ENCODE assay signal across 8 cellular contexts in the genomic region with DNA sequence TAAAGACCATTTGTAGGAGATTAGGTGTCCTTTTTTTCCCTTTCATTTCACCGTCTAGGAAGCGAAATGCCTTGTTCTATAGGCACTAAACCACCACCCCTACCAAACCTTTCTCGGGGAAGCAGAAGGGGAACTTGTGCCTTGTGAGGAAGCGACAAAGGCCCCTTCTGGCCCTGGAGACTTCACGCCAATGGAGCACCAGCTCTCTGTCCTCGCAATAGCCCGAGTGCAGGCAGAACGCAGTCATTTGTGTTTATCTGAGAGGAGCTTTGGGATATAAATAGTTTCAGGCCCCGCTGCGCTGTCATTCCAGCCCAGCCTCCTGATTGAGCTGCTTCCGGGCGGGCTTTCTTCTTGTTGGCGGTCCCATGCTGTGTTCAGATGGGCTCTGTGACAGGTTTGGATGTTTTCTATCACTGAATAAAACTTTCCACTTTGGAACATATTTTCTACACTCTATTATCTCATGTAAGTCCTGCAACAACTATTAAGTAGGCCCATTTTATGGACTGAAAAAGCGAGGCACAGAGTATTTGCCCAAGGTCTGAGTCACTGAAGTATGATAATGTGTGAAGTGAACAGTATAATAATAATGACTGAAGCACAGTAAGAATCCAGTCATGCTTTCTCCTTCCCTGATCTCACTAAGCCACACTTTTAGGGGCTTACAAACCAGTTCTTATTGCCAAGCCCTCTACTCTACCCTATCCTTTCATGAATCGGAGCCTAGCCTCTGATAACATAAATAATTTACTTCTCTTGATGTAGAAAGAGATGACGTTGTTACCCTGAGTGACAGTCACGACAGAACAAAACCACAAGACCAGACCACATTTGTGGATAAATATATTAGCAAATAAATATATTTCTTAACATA. TPM values are rescaled to one million over a fixed set of nuclear protein-coding genes. Genes with fewer than 3 reads are reported as not detected.
A peak's percentile ranks its signal among the peaks of the same experiment; 100 is the strongest.
DNase-seq lines count a peak whose midpoint lies in the region; ATAC-seq and TF ChIP-seq lines count a peak whose summit lies in the region.

No MANE protein-coding gene starts in this region.

- no peaks in the 10 kb centered on the region for H3K27me3 Mint-ChIP-seq in activated CD4-positive, alpha-beta memory T cell treated with anti-CD3 and anti-CD28 coated beads, Interleukin-2, amount 10 ng/mL, durations not matched to agents 7 days and 5 days
- peaks cover 3% of the 10 kb centered on the region for H3K27me3 Mint-ChIP-seq in nephron (ENCODE audit: low read depth)

- peaks cover 35% of the 10 kb centered on the region for H3K36me3 Mint-ChIP-seq in activated CD4-positive, alpha-beta memory T cell treated with anti-CD3 and anti-CD28 coated beads, Interleukin-2, amount 10 ng/mL, durations not matched to agents 7 days and 5 days (ENCODE audit: low read depth)
- H3K36me3 Mint-ChIP-seq in nephron (ENCODE audit: low read depth), result peaks cover 27% of the 10 kb centered on the region

- DNase-seq in EL (peak; percentile 30), KBM-7 (peak; percentile 71), fibroblast of gingiva (ENCODE audit: low read depth) (peak; percentile 21), HuH-7 (ENCODE audit: low spot score) (no peak)
- DNase-seq in activated CD4-positive, alpha-beta memory T cell treated with anti-CD3 and anti-CD28 coated beads, Interleukin-2, amount 10 ng/mL, durations not matched to agents 7 days and 5 days, result peak; percentile 31

- POLR2A ChIA-PET in activated CD4-positive, alpha-beta memory T cell treated with anti-CD3 and anti-CD28 coated beads, Interleukin-2, amount 10 ng/mL, durations not matched to agents 7 days and 5 days (lab: Charles Lee), result interaction anchor here (0.8 to 10.7 kb wide), 17 partner anchors 10 to 346 kb away, joined by 3 to 882 read pairs (median 10); partner anchors contain the start of genes MKS1, RNF43, SRSF1 and TSPOAP1

- no peaks in the 10 kb centered on the region for H3K9me3 Mint-ChIP-seq in activated CD4-positive, alpha-beta memory T cell treated with anti-CD3 and anti-CD28 coated beads, Interleukin-2, amount 10 ng/mL, durations not matched to agents 7 days and 5 days
- no peaks in the 10 kb centered on the region for H3K9me3 Mint-ChIP-seq in nephron

- no peak for ATAC-seq in HG02798 (IDR thresholded peaks at IDR 0.05; ENCODE audit: poor library complexity, unreplicated experiment)
- ATAC-seq in GM19452 (IDR thresholded peaks at IDR 0.05; ENCODE audit: unreplicated experiment), result no peak

- H3K4me3 Mint-ChIP-seq in activated CD4-positive, alpha-beta memory T cell treated with anti-CD3 and anti-CD28 coated beads, Interleukin-2, amount 10 ng/mL, durations not matched to agents 7 days and 5 days, result peak overlapping the region; percentile 100
- peak overlapping the region; percentile 100 for H3K4me3 Mint-ChIP-seq in nephron

- CTCF ChIA-PET in activated CD4-positive, alpha-beta memory T cell treated with anti-CD3 and anti-CD28 coated beads, Interleukin-2, amount 10 ng/mL, durations not matched to agents 7 days and 5 days (lab: Charles Lee), result interaction anchor here (1.1 to 7.3 kb wide), 10 partner anchors 10 to 65 kb away, joined by 3 to 73 read pairs (median 16); partner anchors contain the start of genes RNF43 and TSPOAP1

- no peak for TF ChIP-seq CTCF in nephron (IDR thresholded peaks at IDR 0.05; ENCODE audit: unreplicated experiment in 3 of 3)

- in situ Hi-C loops in KBM-7 (cut with MboI; ENCODE audit: low pct_unique_long_range_greater_than_20kb, low sequenced_read_pairs), result no loop called here

- H3K4me1 Mint-ChIP-seq in activated CD4-positive, alpha-beta memory T cell treated with anti-CD3 and anti-CD28 coated beads, Interleukin-2, amount 10 ng/mL, durations not matched to agents 7 days and 5 days, result peaks cover 44% of the 10 kb centered on the region
- peaks cover 26% of the 10 kb centered on the region for H3K4me1 Mint-ChIP-seq in nephron

- H3K27ac Mint-ChIP-seq in activated CD4-positive, alpha-beta memory T cell treated with anti-CD3 and anti-CD28 coated beads, Interleukin-2, amount 10 ng/mL, durations not matched to agents 7 days and 5 days, result peak overlapping the region; percentile 83
- H3K27ac Mint-ChIP-seq in nephron, result peak overlapping the region; percentile 95 to 98 (median 97)

RNA-seq across cellular contexts. Expression of gene SUPT4H1, which starts 1.1 kb away (rescaled TPM):
- 10 to 100 TPM; 85.8 to 91.0 TPM for total RNA-seq in activated CD4-positive, alpha-beta memory T cell treated with anti-CD3 and anti-CD28 coated beads, Interleukin-2, amount 10 ng/mL, durations not matched to agents 7 days and 5 days

RNA-seq across cellular contexts. Expression of gene TSPOAP1, which starts 24.5 kb away (rescaled TPM):
- 10 to 100 TPM; 60.9 to 69.4 TPM for total RNA-seq in activated CD4-positive, alpha-beta memory T cell treated with anti-CD3 and anti-CD28 coated beads, Interleukin-2, amount 10 ng/mL, durations not matched to agents 7 days and 5 days
